8 cellular contexts compared by ENCODE assay signal in genomic region chr6:112203577-112204349, GRCh38. TPM values are rescaled to one million over a fixed set of nuclear protein-coding genes. Genes with fewer than 3 reads are reported as not detected.
DNase-seq lines count a peak whose midpoint lies in the region; ATAC-seq and TF ChIP-seq lines count a peak whose summit lies in the region.
"Had no signal": no experiment of that assay in that cellular context is flagged by ENCODE, and none has a peak within 500 bp of the region (broad histone marks: within the 10 kb centered on the region; RNA-seq: fewer than 3 reads in every experiment).

No MANE protein-coding gene starts in this region.

- TF ChIP-seq POLR2A in stomach (IDR thresholded peaks at IDR 0.05) = no peak

- ATAC-seq in GM21381 (IDR thresholded peaks at IDR 0.05; ENCODE audit: unreplicated experiment) (peak; percentile 62), esophagus mucosa (peak; percentile 97), HG03159 (IDR thresholded peaks at IDR 0.05; ENCODE audit: unreplicated experiment) (no peak)

- WGBS in stomach, 5 donors = 52 to 62% (median 57%) methylated on average over 6 of the region's 6 CpGs

- peaks cover 0 to 29% (median 19%) of the 10 kb centered on the region in 4 donors for H3K4me1 ChIP-seq in stomach

- peaks cover 0 to 39% (median 7%) of the 10 kb centered on the region in 4 donors for H3K36me3 ChIP-seq in stomach

- no peaks in the 10 kb centered on the region for H3K9me3 ChIP-seq in stomach

- no peak for TF ChIP-seq CTCF in stomach (IDR thresholded peaks at IDR 0.05)

- TF ChIP-seq EP300 in stomach (IDR thresholded peaks at IDR 0.05) = no peak

- H3K27ac ChIP-seq in stomach = peak overlapping the region in 4 of 5 donors; percentile 63 to 76 (median 66)

- peak; percentile 96 for DNase-seq in HT1080 (ENCODE audit: low read depth)
- no peak for DNase-seq in stomach
- no peak for DNase-seq in COLO829 (ENCODE audit: low spot score)
- no peak for DNase-seq in medulla oblongata (ENCODE audit: extremely low spot score)

- intact Hi-C loops in stomach (cut with DNase I; ENCODE audit: low total_unique reads) = no loop called here

- H3K27me3 ChIP-seq in stomach = no peaks in the 10 kb centered on the region

- H3K4me3 ChIP-seq in stomach = no peak overlapping the region
- H3K4me3 ChIP-seq: smooth muscle cell had no signal

RNA-seq across cellular contexts. Expression of gene LAMA4, which starts 50.6 kb away (rescaled TPM):
- total RNA-seq in HT1080 (2014; rRNA removed; shearing (Covaris generic)) = 28.6 and 42.3 TPM in 2 replicates
- 29.9 and 31.7 TPM in 2 replicates for polyA plus RNA-seq in HT1080 (2015; cell fraction: cytosol; rRNA removed)
- 212 and 240 TPM in 2 replicates for polyA plus RNA-seq in HT1080 (2015; cell fraction: nucleus; rRNA removed)
- total RNA-seq in esophagus mucosa (8.0 TPM), stomach (100 to 1,000 TPM in 2 of 5 donors, 10 to 100 TPM in 3; 39.1 to 324 (median 56.1) TPM)
- polyA plus RNA-seq in stomach = 10 to 100 TPM in 2 of 3 donors, 1 to 10 TPM in 1; 9.7 to 18.5 (median 14.0) TPM
